ENCODE assay signal across 8 cellular contexts in the genomic region with DNA sequence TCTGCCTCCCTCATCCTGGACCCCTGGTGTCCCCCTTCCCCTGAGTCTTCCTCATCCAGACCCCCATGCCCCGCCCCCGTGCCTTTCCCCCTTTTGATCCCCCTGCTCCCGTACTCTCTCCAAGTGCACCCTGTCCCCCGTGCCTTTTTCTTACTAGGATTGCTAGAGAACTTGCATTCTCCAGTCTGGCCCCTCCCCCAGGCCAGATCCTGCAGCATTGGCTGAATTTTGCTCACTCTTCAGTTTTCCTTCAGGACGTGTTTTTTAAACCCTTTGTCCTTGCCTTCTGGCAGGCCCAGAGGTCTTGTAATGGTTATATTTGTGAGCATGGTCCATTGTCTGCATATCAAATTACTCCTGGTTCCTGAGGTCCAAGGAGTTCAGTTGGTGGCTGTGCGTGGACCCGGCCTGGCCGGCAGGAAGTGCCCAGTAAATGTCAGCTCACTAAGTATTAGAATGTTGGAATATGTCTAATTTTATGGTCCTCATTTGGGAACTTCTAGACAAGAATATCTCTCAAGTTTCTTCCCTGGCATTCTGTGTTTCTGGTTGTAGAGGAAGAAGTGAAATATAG. TPM values are rescaled to one million over a fixed set of nuclear protein-coding genes. Genes with fewer than 3 reads are reported as not detected.
DNase-seq lines count a peak whose midpoint lies in the region; ATAC-seq, FAIRE-seq and TF ChIP-seq lines count a peak whose summit lies in the region.

No MANE protein-coding gene starts in this region.

- H3K4me1 ChIP-seq in A549 (peaks cover 14% of the 10 kb centered on the region), ascending aorta (peaks cover 4 to 6% of the 10 kb centered on the region in 2 donors), iPS-20b (ENCODE audit: insufficient read depth, low read length) (peaks cover 3% of the 10 kb centered on the region; the same call in 1 of the 2 replicates)

- H3K27ac Mint-ChIP-seq in stimulated activated naive CD8-positive, alpha-beta T cell treated with anti-CD3 and anti-CD28 coated beads, Interleukin-15, Interleukin-2, amounts not matched to agents 100 ng/mL and 50 ng/mL, for 24 hours = peak overlapping the region; percentile 83

- FAIRE-seq in A549 (lab: Jason Lieb, UNC) = no peak

- H3K9me3 Mint-ChIP-seq in stimulated activated naive CD8-positive, alpha-beta T cell treated with anti-CD3 and anti-CD28 coated beads, Interleukin-15, Interleukin-2, amounts not matched to agents 100 ng/mL and 50 ng/mL, for 24 hours = no peaks in the 10 kb centered on the region

- peaks cover 2% of the 10 kb centered on the region for H3K36me3 Mint-ChIP-seq in stimulated activated naive CD8-positive, alpha-beta T cell treated with anti-CD3 and anti-CD28 coated beads, Interleukin-15, Interleukin-2, amounts not matched to agents 100 ng/mL and 50 ng/mL, for 24 hours (ENCODE audit: low read depth)

- H3K4me3 Mint-ChIP-seq in stimulated activated naive CD8-positive, alpha-beta T cell treated with anti-CD3 and anti-CD28 coated beads, Interleukin-15, Interleukin-2, amounts not matched to agents 100 ng/mL and 50 ng/mL, for 24 hours = peak overlapping the region; percentile 90

- no peaks in the 10 kb centered on the region for H3K9me3 ChIP-seq in A549
- no peaks in the 10 kb centered on the region for H3K9me3 ChIP-seq in ascending aorta
- no peaks in the 10 kb centered on the region for H3K9me3 ChIP-seq in iPS-20b (ENCODE audit: insufficient read depth, low read depth, low read length)

- H3K4me1 Mint-ChIP-seq in stimulated activated naive CD8-positive, alpha-beta T cell treated with anti-CD3 and anti-CD28 coated beads, Interleukin-15, Interleukin-2, amounts not matched to agents 100 ng/mL and 50 ng/mL, for 24 hours (ENCODE audit: low read depth) = peaks cover 33% of the 10 kb centered on the region

- POLR2A ChIA-PET in A549 (lab: Yijun Ruan, JAX) = interaction anchor here (1.4 to 1.5 kb wide), 2 partner anchors 16 to 30 kb away, joined by 4 to 6 read pairs; partner anchors contain the start of genes ENDOG and ZER1

- peak overlapping the region; percentile 83 for H3K4me3 ChIP-seq in A549
- peak overlapping the region; percentile 100 for H3K4me3 ChIP-seq in HL-60 (replicated peaks; ENCODE audit: insufficient read depth, low read length)
- H3K4me3 ChIP-seq in ascending aorta = peak overlapping the region; percentile 59 to 97
- H3K4me3 ChIP-seq in iPS-20b (ENCODE audit: low read length) = peak overlapping the region; percentile 72

- H3K4me2 ChIP-seq in A549 = peak overlapping the region; percentile 74

- H3K27me3 ChIP-seq in HL-60 (ENCODE audit: insufficient read depth, poor library complexity, severe bottlenecking) (no peaks in the 10 kb centered on the region), ascending aorta (no peaks in the 10 kb centered on the region), iPS-20b (ENCODE audit: insufficient read depth, low read length) (no peaks in the 10 kb centered on the region)

- H3K27me3 Mint-ChIP-seq in stimulated activated naive CD8-positive, alpha-beta T cell treated with anti-CD3 and anti-CD28 coated beads, Interleukin-15, Interleukin-2, amounts not matched to agents 100 ng/mL and 50 ng/mL, for 24 hours = no peaks in the 10 kb centered on the region

- H3K27ac ChIP-seq in A549 (peak overlapping the region; percentile 82 to 99), HL-60 (replicated peaks) (peak overlapping the region; percentile 79), ascending aorta (peak overlapping the region; percentile 78 to 83), iPS-20b (ENCODE audit: low read length) (no peak overlapping the region)

- H3K9ac ChIP-seq in iPS-20b (ENCODE audit: low read depth, low read length) = peak overlapping the region; percentile 69; the same call in 1 of the 2 replicates

- no peak for TF ChIP-seq POLR2A in A549 (IDR thresholded peaks at IDR 0.05; ENCODE audit: low read length)

- intact Hi-C loops in ascending aorta (cut with DNase I) = loop anchor here (1.0 to 5.0 kb wide), 3 partner anchors 16 to 150 kb away; partner anchors contain the start of genes ENDOG and ZER1

- ATAC-seq in A549 = peak in 1 of 2 experiments; percentile 14; a peak in 3 of 6 replicates

- 18% methylated on average over 6 of the region's 8 CpGs for WGBS in A549 (ENCODE audit: missing lambda C conversion rate)

- TF ChIP-seq CTCF in A549 (IDR thresholded peaks at IDR 0.05) = no peak
- TF ChIP-seq CTCF in HL-60 (IDR thresholded peaks at IDR 0.05; ENCODE audit: insufficient read depth, low read length) = no peak
- no peak for TF ChIP-seq CTCF in ascending aorta (IDR thresholded peaks at IDR 0.05)

- no peak for TF ChIP-seq EP300 in A549 (IDR thresholded peaks at IDR 0.05)

- H3K36me3 ChIP-seq in ascending aorta = peaks cover 22 to 23% of the 10 kb centered on the region in 2 donors
- peaks cover 20% of the 10 kb centered on the region for H3K36me3 ChIP-seq in iPS-20b (ENCODE audit: insufficient read depth, low read depth, low read length)

- DNase-seq in A549 (ENCODE audit: low read depth in 1 of 2, low spot score in 1 of 2) (peak in 1 of 2 experiments; percentile 33), HL-60 (ENCODE audit: low read depth in 1 of 2, low spot score in 1 of 2) (peak in 1 of 2 experiments; percentile 16), ascending aorta (ENCODE audit: low spot score in 2 of 2) (no peak), Ammon's horn (ENCODE audit: low spot score) (no peak)
- no peak for DNase-seq in stimulated activated naive CD4-positive, alpha-beta T cell treated with Interleukin-2 at 50 U/mL for 16 hours (lab: John Stamatoyannopoulos, UW)
- DNase-seq in stimulated activated CD4-positive, alpha-beta T cell treated with anti-CD3 and anti-CD28 coated beads, Interleukin-2, amount 100 ng/mL, for 48 hours = no peak

- TF ChIP-seq RAD21 in A549 (conservative IDR thresholded peaks at IDR 0.05 in 1 of 2, IDR thresholded peaks at IDR 0.05 in 1 of 2) = no peak

- CTCF ChIA-PET in A549 (lab: Yijun Ruan, JAX) = interaction anchor here (1.0 to 1.8 kb wide), 4 partner anchors 23 to 111 kb away, joined by 3 to 10 read pairs (median 4); no protein-coding TSS in a partner anchor

TF ChIP-seq in A549, 52 proteins besides CTCF, POLR2A, EP300 and RAD21:
- TF ChIP-seq KDM1A (IDR thresholded peaks at IDR 0.05; ENCODE audit: low read depth) (no peak), ATOH8 (CRISPR knock-in tag; IDR thresholded peaks at IDR 0.05; ENCODE audit: low read depth) (no peak), CEBPB (IDR thresholded peaks at IDR 0.05) (no peak), TP53 (CRISPR knock-in tag; IDR thresholded peaks at IDR 0.05) (no peak), NPAS2 (CRISPR knock-in tag; IDR thresholded peaks at IDR 0.05; ENCODE audit: borderline replicate concordance) (no peak), SREBF2 (IDR thresholded peaks at IDR 0.05) (no peak)

RNA-seq across cellular contexts. Expression of gene TBC1D13, which starts 0.6 kb away (rescaled TPM):
- 17.6 and 20.6 TPM in 2 replicates for polyA plus RNA-seq in A549 (2011; rRNA removed)
- polyA plus RNA-seq in A549 (2012; cell fraction: cytosol; rRNA removed) = 18.6 and 23.3 TPM in 2 replicates
- 28.8 and 30.5 TPM in 2 replicates for polyA plus RNA-seq in A549 (2012; cell fraction: nucleus; rRNA removed)
- 12.4 to 14.0 TPM (median 13.9 TPM) in 3 replicates for polyA plus RNA-seq in A549 (2017; fragmentation: RNase III; extraction: RNeasy Plus Mini Kit Qiagen cat#74134 plus additional on column Dnase treatment)
- 16.5 and 22.4 TPM in 2 replicates for polyA minus RNA-seq in A549 (2011; rRNA and poly(A)+ RNA removed)
- total RNA-seq in ascending aorta = 19.8 TPM

RNA-seq across cellular contexts. Expression of gene ZER1, which starts 15.9 kb away (rescaled TPM):
- polyA plus RNA-seq in A549 (2011; rRNA removed) (13.4 and 16.2 TPM in 2 replicates), A549 (2017; fragmentation: RNase III; extraction: RNeasy Plus Mini Kit Qiagen cat#74134 plus additional on column Dnase treatment) (8.1 to 10.8 TPM (median 9.1 TPM) in 3 replicates)
- 18.2 and 22.4 TPM in 2 replicates for polyA plus RNA-seq in A549 (2012; cell fraction: cytosol; rRNA removed)
- polyA plus RNA-seq in A549 (2012; cell fraction: nucleus; rRNA removed) = 30.8 and 33.2 TPM in 2 replicates
- 29.1 and 43.1 TPM in 2 replicates for polyA minus RNA-seq in A549 (2011; rRNA and poly(A)+ RNA removed)
- 55.5 TPM for total RNA-seq in ascending aorta

RNA-seq across cellular contexts. Expression of gene ENDOG, which starts 30.6 kb away (rescaled TPM):
- polyA plus RNA-seq in A549 (2011; rRNA removed) (12.6 and 12.8 TPM in 2 replicates), A549 (2017; fragmentation: RNase III; extraction: RNeasy Plus Mini Kit Qiagen cat#74134 plus additional on column Dnase treatment) (17.1 to 18.6 TPM (median 17.3 TPM) in 3 replicates)
- polyA plus RNA-seq in A549 (2012; cell fraction: cytosol; rRNA removed) = 51.3 and 62.3 TPM in 2 replicates
- polyA plus RNA-seq in A549 (2012; cell fraction: nucleus; rRNA removed) = 36.4 and 61.3 TPM in 2 replicates
- 15.2 and 15.4 TPM in 2 replicates for polyA minus RNA-seq in A549 (2011; rRNA and poly(A)+ RNA removed)
- 59.4 TPM for total RNA-seq in ascending aorta

RNA-seq across cellular contexts. Expression of gene SPOUT1, which starts 41.9 kb away (rescaled TPM):
- 24.3 and 25.8 TPM in 2 replicates for polyA plus RNA-seq in A549 (2011; rRNA removed)
- polyA plus RNA-seq in A549 (2012; cell fraction: cytosol; rRNA removed) = 48.7 and 53.3 TPM in 2 replicates
- 139 and 144 TPM in 2 replicates for polyA plus RNA-seq in A549 (2012; cell fraction: nucleus; rRNA removed)
- 19.1 to 28.5 TPM (median 26.9 TPM) in 3 replicates for polyA plus RNA-seq in A549 (2017; fragmentation: RNase III; extraction: RNeasy Plus Mini Kit Qiagen cat#74134 plus additional on column Dnase treatment)
- polyA minus RNA-seq in A549 (2011; rRNA and poly(A)+ RNA removed) = 30.7 and 52.8 TPM in 2 replicates
- total RNA-seq in ascending aorta = 26.5 TPM
